Comparison of ENCODE assay signal across 8 cellular contexts in genomic region chr5:10440367-10440990, GRCh38. TPM values are rescaled to one million over a fixed set of nuclear protein-coding genes. Genes with fewer than 3 reads are reported as not detected.
DNase-seq lines count a peak whose midpoint lies in the region; ATAC-seq and TF ChIP-seq lines count a peak whose summit lies in the region.

No MANE protein-coding gene starts in this region.

- peaks cover 36% of the 10 kb centered on the region; the same call in 1 of the 2 replicates for H3F3A ChIP-seq in PC-9 (ENCODE audit: insufficient read depth, low read depth)

- intact Hi-C loops in Calu3 (cut with micrococcal nuclease; ENCODE audit: unreplicated experiment): no loop called here
- intact Hi-C loops in PC-9 (cut with micrococcal nuclease; ENCODE audit: unreplicated experiment): loop anchor here (10.0 kb wide), 1 partner anchor 286 kb away; no protein-coding TSS in a partner anchor

- H3K9me2 ChIP-seq in PC-9 (ENCODE audit: insufficient read depth): no peaks in the 10 kb centered on the region

- DNase-seq in Calu3: no peak
- DNase-seq in PC-9: no peak
- no peak for DNase-seq in endothelial cell (ENCODE audit: low spot score)
- peak; percentile 44 for DNase-seq in osteocyte (ENCODE audit: extremely low spot score, unreplicated experiment)
- no peak for DNase-seq in mucosa of gallbladder (ENCODE audit: low spot score)
- no peak for DNase-seq in UCSD-AML1 (lab: John Stamatoyannopoulos, UW; ENCODE audit: unreplicated experiment)

- TF ChIP-seq CTCF in Calu3 (IDR thresholded peaks at IDR 0.05; ENCODE audit: unreplicated experiment): no peak
- no peak for TF ChIP-seq CTCF in PC-9 (conservative IDR thresholded peaks at IDR 0.05)
- no peak for TF ChIP-seq CTCF in endothelial cell (IDR thresholded peaks at IDR 0.05; ENCODE audit: unreplicated experiment)
- TF ChIP-seq CTCF in osteocyte (IDR thresholded peaks at IDR 0.05): no peak

- H3K27ac Mint-ChIP-seq in Calu3 (ENCODE audit: unreplicated experiment): no peak overlapping the region
- H3K27ac Mint-ChIP-seq in endothelial cell (ENCODE audit: unreplicated experiment): peak overlapping the region; percentile 38
- peak overlapping the region; percentile 89 for H3K27ac Mint-ChIP-seq in osteocyte (ENCODE audit: unreplicated experiment)

- no peak overlapping the region for H3K27ac ChIP-seq in PC-9

- H3K9me3 ChIP-seq in PC-9 (ENCODE audit: insufficient read depth, low read depth): no peaks in the 10 kb centered on the region

- peaks cover 5% of the 10 kb centered on the region; the same call in 1 of the 2 replicates for H3K36me3 ChIP-seq in PC-9 (ENCODE audit: low read depth)

- peak overlapping the region; percentile 99 for H3K4me2 ChIP-seq in PC-9

- CTCF ChIA-PET in Calu3 (lab: Charles Lee): interaction anchor here (0.7 to 1.6 kb wide), 3 partner anchors 27 to 187 kb away, joined by 3 to 6 read pairs (median 3); no protein-coding TSS in a partner anchor
- CTCF ChIA-PET in PC-9 (lab: Charles Lee): interaction anchor here (0.6 kb wide), 1 partner anchor 139 kb away, joined by 3 read pairs; no protein-coding TSS in a partner anchor

- H3K4me1 ChIP-seq in PC-9 (replicated peaks; ENCODE audit: insufficient read depth): peaks cover 17% of the 10 kb centered on the region

- H3K4me1 Mint-ChIP-seq in Calu3 (ENCODE audit: low read depth, unreplicated experiment) (no peaks in the 10 kb centered on the region), endothelial cell (ENCODE audit: unreplicated experiment) (peaks cover 26% of the 10 kb centered on the region), osteocyte (ENCODE audit: unreplicated experiment) (peaks cover 16% of the 10 kb centered on the region)

- no peak overlapping the region for H2AFZ ChIP-seq in PC-9

- ATAC-seq in GM21717 (IDR thresholded peaks at IDR 0.05; ENCODE audit: unreplicated experiment): no peak
- no peak for ATAC-seq in HG02571 (IDR thresholded peaks at IDR 0.05; ENCODE audit: unreplicated experiment)

- POLR2A ChIA-PET in PC-9 (lab: Charles Lee; ENCODE audit: unreplicated experiment): interaction anchor here (0.7 to 1.0 kb wide), 2 partner anchors 19 to 249 kb away, joined by 8 to 9 read pairs; no protein-coding TSS in a partner anchor

- H3K27me3 Mint-ChIP-seq in Calu3 (ENCODE audit: unreplicated experiment) (no peaks in the 10 kb centered on the region), endothelial cell (ENCODE audit: unreplicated experiment) (peaks cover 7% of the 10 kb centered on the region), osteocyte (ENCODE audit: unreplicated experiment) (peaks cover 6% of the 10 kb centered on the region)

- H3K4me3 Mint-ChIP-seq in Calu3 (ENCODE audit: low read depth, unreplicated experiment) (peak overlapping the region; percentile 87), endothelial cell (ENCODE audit: unreplicated experiment) (no peak overlapping the region), osteocyte (ENCODE audit: unreplicated experiment) (peak overlapping the region; percentile 80)

- no peaks in the 10 kb centered on the region for H3K9me3 Mint-ChIP-seq in Calu3 (ENCODE audit: low read depth, unreplicated experiment)
- H3K9me3 Mint-ChIP-seq in endothelial cell (ENCODE audit: unreplicated experiment): no peaks in the 10 kb centered on the region
- H3K9me3 Mint-ChIP-seq in osteocyte (ENCODE audit: unreplicated experiment): no peaks in the 10 kb centered on the region

- H3K36me3 Mint-ChIP-seq in Calu3 (ENCODE audit: insufficient read depth, unreplicated experiment) (peaks cover 15% of the 10 kb centered on the region), endothelial cell (ENCODE audit: low read depth, unreplicated experiment) (peaks cover 5% of the 10 kb centered on the region), osteocyte (ENCODE audit: unreplicated experiment) (peaks cover 32% of the 10 kb centered on the region)

- no peaks in the 10 kb centered on the region for H3K27me3 ChIP-seq in PC-9 (ENCODE audit: insufficient read depth, low read depth)

- H4K20me1 ChIP-seq in PC-9 (ENCODE audit: insufficient read depth): no peaks in the 10 kb centered on the region

- no peaks in the 10 kb centered on the region for H3K79me2 ChIP-seq in PC-9 (ENCODE audit: low read depth)

- H3K4me3 ChIP-seq in PC-9: peak overlapping the region; percentile 72; the same call in 1 of the 2 replicates

- BruUV-seq in Calu3 (replicated peaks; lab: Mats Ljungman, UMichigan): no TSS peak
- no TSS peak for BruUV-seq in PC-9 (replicated peaks; lab: Mats Ljungman, UMichigan)

RNA-seq across cellular contexts. Expression of gene ROPN1L, which starts 1.2 kb away (rescaled TPM):
- 0.40 TPM in 1 of 2 replicates, not detected in the other for total RNA-seq in Calu3 (2022)
- total RNA-seq in PC-9 (2021): 7.1 and 10.3 TPM in 2 replicates
- total RNA-seq in endothelial cell (ENCODE audit: unreplicated experiment): 4.0 TPM
- total RNA-seq in osteocyte: not detected in 2 replicates
- total RNA-seq in mucosa of gallbladder: 0.26 TPM
